18 cellular contexts compared by ENCODE assay signal in genomic region chr12:62320054-62320453, GRCh38. TPM values are rescaled to one million over a fixed set of nuclear protein-coding genes. Genes with fewer than 3 reads are reported as not detected.
DNase-seq lines count a peak whose midpoint lies in the region; ATAC-seq and TF ChIP-seq lines count a peak whose summit lies in the region.
"Had no signal": no experiment of that assay in that cellular context is flagged by ENCODE, and none has a peak within 500 bp of the region (broad histone marks: within the 10 kb centered on the region; RNA-seq: fewer than 3 reads in every experiment).

No MANE protein-coding gene starts in this region.

- ATAC-seq in T-helper 17 cell (no peak), HG02981 (IDR thresholded peaks at IDR 0.05; ENCODE audit: unreplicated experiment) (no peak)
- ATAC-seq: HepG2, PC-3 had no signal

- H3K27ac Mint-ChIP-seq in CD14-positive monocyte, result peak overlapping the region; percentile 10 to 84 (median 43)
- H3K27ac Mint-ChIP-seq in T-helper 17 cell, result peak overlapping the region; percentile 14
- H3K27ac Mint-ChIP-seq in endothelial cell (ENCODE audit: unreplicated experiment), result peak overlapping the region; percentile 58
- H3K27ac Mint-ChIP-seq: CD4-positive, alpha-beta T cell had no signal

- H3K9me3 Mint-ChIP-seq in CD14-positive monocyte (peaks cover 0 to 18% (median 4%) of the 10 kb centered on the region in 7 donors), endothelial cell (ENCODE audit: unreplicated experiment) (no peaks in the 10 kb centered on the region)
- H3K9me3 Mint-ChIP-seq: CD4-positive, alpha-beta T cell had no signal

- H3K4me3 Mint-ChIP-seq in CD14-positive monocyte (no peak overlapping the region), T-helper 17 cell (no peak overlapping the region), endothelial cell (ENCODE audit: unreplicated experiment) (peak overlapping the region; percentile 53)
- H3K4me3 Mint-ChIP-seq: CD4-positive, alpha-beta T cell had no signal

- no peak for DNase-seq in CD14-positive monocyte (ENCODE audit: low spot score)
- peak; percentile 2 for DNase-seq in GDM1 (lab: John Stamatoyannopoulos, UW)
- no peak for DNase-seq in T-helper 17 cell
- DNase-seq in endothelial cell (ENCODE audit: low spot score), result no peak
- DNase-seq in A172 (ENCODE audit: low spot score), result no peak
- DNase-seq in NCI-H524 (lab: John Stamatoyannopoulos, UW), result no peak
- DNase-seq in NCI-H2196 treated with DMSO at 0.1 percent for 48 hours (lab: John Stamatoyannopoulos, UW; ENCODE audit: unreplicated experiment), result no peak
- DNase-seq: ACHN; AML-193; CD4-positive, alpha-beta T cell; Karpas-422; MM.1S; NCI-H1105; NCI-H187 treated with DMSO at 0.1 percent for 48 hours; PC-3 had no signal

- no peak for TF ChIP-seq CTCF in CD14-positive monocyte (IDR thresholded peaks at IDR 0.05)
- no peak for TF ChIP-seq CTCF in endothelial cell (IDR thresholded peaks at IDR 0.05; ENCODE audit: unreplicated experiment)

- peaks cover 58 to 64% of the 10 kb centered on the region in 2 donors for H3K36me3 Mint-ChIP-seq in CD14-positive monocyte
- peaks cover 15% of the 10 kb centered on the region for H3K36me3 Mint-ChIP-seq in T-helper 17 cell (ENCODE audit: low read depth)
- peaks cover 36% of the 10 kb centered on the region for H3K36me3 Mint-ChIP-seq in endothelial cell (ENCODE audit: low read depth, unreplicated experiment)

- intact Hi-C loops in CD14-positive monocyte (cut with micrococcal nuclease), result no loop called here

- H3K27me3 Mint-ChIP-seq in CD14-positive monocyte (ENCODE audit: low read depth in 3 of 3), result no peaks in the 10 kb centered on the region
- no peaks in the 10 kb centered on the region for H3K27me3 Mint-ChIP-seq in T-helper 17 cell
- peaks cover 6% of the 10 kb centered on the region for H3K27me3 Mint-ChIP-seq in endothelial cell (ENCODE audit: unreplicated experiment)
- H3K27me3 Mint-ChIP-seq: CD4-positive, alpha-beta T cell had no signal

- H3K4me1 Mint-ChIP-seq in CD14-positive monocyte (peaks cover 30% of the 10 kb centered on the region), T-helper 17 cell (peaks cover 23% of the 10 kb centered on the region), endothelial cell (ENCODE audit: unreplicated experiment) (peaks cover 15% of the 10 kb centered on the region)

- H3K9me3 ChIP-seq in T-helper 17 cell (ENCODE audit: control insufficient read depth, low read length, poor library complexity, severe bottlenecking), result no peaks in the 10 kb centered on the region
- H3K9me3 ChIP-seq: HAP-1 had no signal

RNA-seq across cellular contexts. Expression of gene USP15, which starts 59.9 kb away (rescaled TPM):
- 100 to 1,000 TPM; 146 to 180 TPM for polyA plus RNA-seq in CD14-positive monocyte
- total RNA-seq in T-helper 17 cell (100 to 1,000 TPM; 186 to 222 TPM), endothelial cell (ENCODE audit: unreplicated experiment) (98.2 TPM)
- total RNA-seq in A172 (2014; rRNA removed; shearing (Covaris generic)), result 28.4 and 43.3 TPM in 2 replicates
